ENCODE assay signal across 14 cellular contexts in genomic region chr21:30718239-30718909, GRCh38. TPM values are rescaled to one million over a fixed set of nuclear protein-coding genes. Genes with fewer than 3 reads are reported as not detected.
A peak's percentile ranks its signal among the peaks of the same experiment; 100 is the strongest.
DNase-seq lines count a peak whose midpoint lies in the region; ATAC-seq lines count a peak whose summit lies in the region.
"Had no signal": no experiment of that assay in that cellular context is flagged by ENCODE, and none has a peak within 500 bp of the region (broad histone marks: within the 10 kb centered on the region; RNA-seq: fewer than 3 reads in every experiment).

Gene KRTAP21-3 (minus strand): TSS chr21:30718777. CDS start chr21:30718759, 18 bp downstream.

- peaks cover 9% of the 10 kb centered on the region for H3K27me3 Mint-ChIP-seq in activated T-cell treated with anti-CD3 and anti-CD28 coated beads, Interleukin-2, amount 50 U/mL, for 72 hours (ENCODE audit: low read depth)
- no peaks in the 10 kb centered on the region for H3K27me3 Mint-ChIP-seq in activated naive CD8-positive, alpha-beta T cell treated with anti-CD3 and anti-CD28 coated beads, Interleukin-2, amount 10 ng/mL, durations not matched to agents 7 days and 5 days

- H3K36me3 Mint-ChIP-seq in activated T-cell treated with anti-CD3 and anti-CD28 coated beads, Interleukin-2, amount 50 U/mL, for 72 hours (ENCODE audit: insufficient read depth in 2 of 2) = peaks cover 3 to 4% of the 10 kb centered on the region in 2 donors
- H3K36me3 Mint-ChIP-seq in activated naive CD8-positive, alpha-beta T cell treated with anti-CD3 and anti-CD28 coated beads, Interleukin-2, amount 10 ng/mL, durations not matched to agents 7 days and 5 days = no peaks in the 10 kb centered on the region
- H3K36me3 Mint-ChIP-seq: natural killer cell had no signal

- H3K9me3 Mint-ChIP-seq in activated T-cell treated with anti-CD3 and anti-CD28 coated beads, Interleukin-2, amount 50 U/mL, for 72 hours = peaks cover 2 to 4% of the 10 kb centered on the region in 2 donors
- peaks cover 5% of the 10 kb centered on the region for H3K9me3 Mint-ChIP-seq in activated naive CD8-positive, alpha-beta T cell treated with anti-CD3 and anti-CD28 coated beads, Interleukin-2, amount 10 ng/mL, durations not matched to agents 7 days and 5 days

- POLR2A ChIA-PET in activated naive CD8-positive, alpha-beta T cell treated with anti-CD3 and anti-CD28 coated beads, Interleukin-2, amount 10 ng/mL, durations not matched to agents 7 days and 5 days (lab: Charles Lee) = no interaction called here

- H3K4me1 Mint-ChIP-seq in activated T-cell treated with anti-CD3 and anti-CD28 coated beads, Interleukin-2, amount 50 U/mL, for 72 hours (ENCODE audit: low read depth) = peaks cover 30% of the 10 kb centered on the region
- H3K4me1 Mint-ChIP-seq in activated naive CD8-positive, alpha-beta T cell treated with anti-CD3 and anti-CD28 coated beads, Interleukin-2, amount 10 ng/mL, durations not matched to agents 7 days and 5 days = peaks cover 2% of the 10 kb centered on the region
- H3K4me1 Mint-ChIP-seq: natural killer cell had no signal

- DNase-seq in activated T-cell treated with anti-CD3 and anti-CD28 coated beads, Interleukin-2, amount 50 U/mL, for 72 hours = peak; percentile 15 to 45
- no peak for DNase-seq in activated T-cell treated with anti-CD3 and anti-CD28 coated beads for 4 hours
- peak; percentile 79 for DNase-seq in NCI-H226
- DNase-seq in activated naive CD8-positive, alpha-beta T cell treated with anti-CD3 and anti-CD28 coated beads, Interleukin-2, amount 10 ng/mL, durations not matched to agents 7 days and 5 days = no peak
- no peak for DNase-seq in stimulated activated naive CD8-positive, alpha-beta T cell treated with anti-CD3 and anti-CD28 coated beads, Interleukin-15, Interleukin-2, amounts not matched to agents 100 U/mL and 50 U/mL, for 24 hours
- DNase-seq in DMS 273 (lab: John Stamatoyannopoulos, UW; ENCODE audit: unreplicated experiment) = no peak
- DNase-seq: activated CD8-positive, alpha-beta memory T cell treated with anti-CD3 and anti-CD28 coated beads for 24 hours; central memory CD4-positive, alpha-beta T cell; left cardiac atrium; natural killer cell; NCI-H524 treated with DMSO at 0.1 percent for 48 hours; spleen had no signal

- ATAC-seq in activated T-cell treated with anti-CD3 and anti-CD28 coated beads, Interleukin-2, amount 50 U/mL, for 72 hours (replicated peaks in 1 of 2) = peak; percentile 94 to 97
- peak; percentile 63 for ATAC-seq in activated naive CD8-positive, alpha-beta T cell treated with anti-CD3 and anti-CD28 coated beads, Interleukin-2, amount 10 ng/mL, durations not matched to agents 7 days and 5 days (ENCODE audit: low read depth)
- ATAC-seq in stimulated activated naive CD8-positive, alpha-beta T cell treated with anti-CD3 and anti-CD28 coated beads, Interleukin-15, Interleukin-2, amounts not matched to agents 100 U/mL and 50 U/mL, for 24 hours = peak; percentile 88
- ATAC-seq in HG02571 (IDR thresholded peaks at IDR 0.05; ENCODE audit: unreplicated experiment) = no peak
- no peak for ATAC-seq in HG02763 (IDR thresholded peaks at IDR 0.05; ENCODE audit: unreplicated experiment)
- ATAC-seq: natural killer cell had no signal

- peak within 1 kb of the TSS; percentile 26 to 40 for H3K4me3 Mint-ChIP-seq in activated T-cell treated with anti-CD3 and anti-CD28 coated beads, Interleukin-2, amount 50 U/mL, for 72 hours
- H3K4me3 Mint-ChIP-seq in activated naive CD8-positive, alpha-beta T cell treated with anti-CD3 and anti-CD28 coated beads, Interleukin-2, amount 10 ng/mL, durations not matched to agents 7 days and 5 days = no peak within 1 kb of the TSS
- H3K4me3 Mint-ChIP-seq: natural killer cell had no signal

- H3K27ac Mint-ChIP-seq in activated T-cell treated with anti-CD3 and anti-CD28 coated beads, Interleukin-2, amount 50 U/mL, for 72 hours = peak within 1 kb of the TSS; percentile 91
- no peak within 1 kb of the TSS for H3K27ac Mint-ChIP-seq in activated naive CD8-positive, alpha-beta T cell treated with anti-CD3 and anti-CD28 coated beads, Interleukin-2, amount 10 ng/mL, durations not matched to agents 7 days and 5 days
- H3K27ac Mint-ChIP-seq: natural killer cell had no signal

RNA-seq across cellular contexts. Expression of gene KRTAP21-3, which starts in this region (rescaled TPM):
- total RNA-seq in activated T-cell treated with anti-CD3 and anti-CD28 coated beads, Interleukin-2, amount 50 U/mL, for 72 hours = not detected
- not detected for total RNA-seq in activated naive CD8-positive, alpha-beta T cell treated with anti-CD3 and anti-CD28 coated beads, Interleukin-2, amount 10 ng/mL, durations not matched to agents 7 days and 5 days
- total RNA-seq: left cardiac atrium, natural killer cell, spleen had no signal

Comparison
In these comparisons a context has a peak if more than half of its experiments do, and no peak if none do; other contexts are left out.
1. Peak in DNase-seq and ATAC-seq in activated T-cell treated with anti-CD3 and anti-CD28 coated beads, Interleukin-2, amount 50 U/mL, for 72 hours; RNA of the gene not detected or under 1 TPM.
2. Peak in ATAC-seq in activated naive CD8-positive, alpha-beta T cell treated with anti-CD3 and anti-CD28 coated beads, Interleukin-2, amount 10 ng/mL, durations not matched to agents 7 days and 5 days; RNA of the gene not detected or under 1 TPM.